ENCODE assay signal across 10 cellular contexts in the genomic region with DNA sequence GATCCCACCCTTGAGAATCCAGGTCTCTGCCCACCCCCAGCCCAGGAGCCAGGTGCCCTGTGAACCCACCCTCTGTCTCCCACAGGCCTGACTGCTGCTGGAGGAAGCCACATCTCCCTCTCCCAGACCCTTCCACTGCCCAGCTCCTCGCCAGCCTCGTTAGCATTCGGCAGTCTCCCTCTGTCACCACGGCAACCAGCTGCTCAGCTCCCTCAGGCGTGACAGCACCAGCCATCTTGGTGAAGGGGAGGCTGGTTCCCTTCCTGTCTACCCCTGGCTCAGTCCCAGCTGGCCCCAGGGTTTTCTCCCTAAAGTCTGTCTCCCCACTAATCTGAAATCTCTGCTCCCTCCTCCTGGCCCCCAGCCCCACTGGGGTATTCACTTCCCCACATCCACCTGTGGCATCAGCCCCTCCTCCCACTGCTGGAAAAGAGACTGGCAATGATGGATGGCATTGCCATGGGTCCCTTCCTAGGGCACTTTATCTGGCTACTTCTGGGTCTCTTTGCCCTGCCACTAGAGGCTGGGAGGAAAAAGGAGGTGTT. TPM values are rescaled to one million over a fixed set of nuclear protein-coding genes. Genes with fewer than 3 reads are reported as not detected.
DNase-seq lines count a peak whose midpoint lies in the region; ATAC-seq and TF ChIP-seq lines count a peak whose summit lies in the region.
"Had no signal": no experiment of that assay in that cellular context is flagged by ENCODE, and none has a peak within 500 bp of the region (broad histone marks: within the 10 kb centered on the region; RNA-seq: fewer than 3 reads in every experiment).

No MANE protein-coding gene starts in this region.

- no peaks in the 10 kb centered on the region for H3K9me3 Mint-ChIP-seq in WTC11

- peaks cover 49% of the 10 kb centered on the region for H3K27me3 Mint-ChIP-seq in WTC11 (ENCODE audit: low read depth)

- no peak overlapping the region for H3K4me3 Mint-ChIP-seq in WTC11

- CTCF ChIA-PET in WTC11 (lab: Charles Lee) = interaction anchor here (0.7 to 3.0 kb wide), 7 partner anchors 10 to 193 kb away, joined by 3 to 19 read pairs (median 3); partner anchors contain the start of gene RASGRP2

- peaks cover 21% of the 10 kb centered on the region for H3K4me1 Mint-ChIP-seq in WTC11

- no peak overlapping the region for H3K27ac Mint-ChIP-seq in WTC11

- POLR2A ChIA-PET in WTC11 (lab: Charles Lee) = no interaction called here

- TF ChIP-seq CTCF in GM13977 (IDR thresholded peaks at IDR 0.05; ENCODE audit: extremely low read depth, insufficient read depth, missing control alignments) = no peak
- TF ChIP-seq CTCF in WTC11 (IDR thresholded peaks at IDR 0.05) = no peak
- no peak for TF ChIP-seq CTCF in GM10266 (IDR thresholded peaks at IDR 0.05; ENCODE audit: control insufficient read depth, insufficient read depth, low read depth, missing control alignments)

- DNase-seq in GM13977 (ENCODE audit: low spot score) (peak; percentile 67), NCI-H1694 treated with DMSO at 0.1 percent for 48 hours (lab: John Stamatoyannopoulos, UW) (peak; percentile 21), WTC11 (ENCODE audit: low spot score) (no peak), occipital lobe (lab: John Stamatoyannopoulos, UW) (peak; percentile 19), AML-193 (lab: John Stamatoyannopoulos, UW) (no peak), D341Med (ENCODE audit: low spot score) (no peak), GM10266 (ENCODE audit: extremely low spot score) (no peak)
- DNase-seq: body of pancreas, PC-3 had no signal

- ATAC-seq in WTC11 (peak; percentile 65), HG02938 (IDR thresholded peaks at IDR 0.05; ENCODE audit: unreplicated experiment) (no peak)
- ATAC-seq: body of pancreas, PC-3 had no signal

- in situ Hi-C loops in GM13977 (cut with MboI; ENCODE audit: low pct_unique_long_range_greater_than_20kb, low sequenced_read_pairs, unreplicated experiment) = no loop called here

- H3K36me3 Mint-ChIP-seq in WTC11 = no peaks in the 10 kb centered on the region

TF ChIP-seq in WTC11, 78 proteins besides CTCF, POLR2A, EP300 and RAD21:
- TF ChIP-seq, protein P1, sequence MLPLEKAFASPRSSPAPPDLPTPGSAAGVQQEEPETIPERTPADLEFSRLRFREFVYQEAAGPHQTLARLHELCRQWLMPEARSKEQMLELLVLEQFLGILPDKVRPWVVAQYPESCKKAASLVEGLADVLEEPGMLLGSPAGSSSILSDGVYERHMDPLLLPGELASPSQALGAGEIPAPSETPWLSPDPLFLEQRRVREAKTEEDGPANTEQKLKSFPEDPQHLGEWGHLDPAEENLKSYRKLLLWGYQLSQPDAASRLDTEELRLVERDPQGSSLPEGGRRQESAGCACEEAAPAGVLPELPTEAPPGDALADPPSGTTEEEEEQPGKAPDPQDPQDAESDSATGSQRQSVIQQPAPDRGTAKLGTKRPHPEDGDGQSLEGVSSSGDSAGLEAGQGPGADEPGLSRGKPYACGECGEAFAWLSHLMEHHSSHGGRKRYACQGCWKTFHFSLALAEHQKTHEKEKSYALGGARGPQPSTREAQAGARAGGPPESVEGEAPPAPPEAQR (CRISPR knock-in tag; IDR thresholded peaks at IDR 0.05) = no peak
- TF ChIP-seq NFYB (CRISPR knock-in tag; conservative IDR thresholded peaks at IDR 0.05; ENCODE audit: low read depth) (no peak), EMX1 (CRISPR knock-in tag; IDR thresholded peaks at IDR 0.05) (no peak), ATF1 (CRISPR knock-in tag; IDR thresholded peaks at IDR 0.05) (no peak)

RNA-seq across cellular contexts. Expression of gene NRXN2, which starts 28.1 kb away (rescaled TPM):
- 8.0 to 10.4 TPM (median 8.6 TPM) in 3 replicates for total RNA-seq in WTC11 (2021)
- total RNA-seq in occipital lobe = 219 TPM
- total RNA-seq: PC-3 had no signal

RNA-seq across cellular contexts. Expression of gene RASGRP2, which starts 49.0 kb away (rescaled TPM):
- total RNA-seq in WTC11 (2021) = 31.9 to 41.5 TPM (median 40.3 TPM) in 3 replicates
- 36.7 TPM for total RNA-seq in occipital lobe
- total RNA-seq: PC-3 had no signal

Comparison
In these comparisons a context has a peak if more than half of its experiments do, and no peak if none do; other contexts are left out.
1. DNase-seq: peak in GM13977 (single experiment), NCI-H1694 treated with DMSO at 0.1 percent for 48 hours (single experiment) and occipital lobe (single experiment); none in WTC11 (single experiment), AML-193 (0 of 2), D341Med (single experiment) and GM10266 (single experiment).
2. RNA of gene NRXN2, which starts 28.1 kb away (total RNA-seq): 219 TPM in occipital lobe (single experiment); 8.0 to 10.4 TPM in WTC11; every median in the first group is over 10 times any median in the second.